Comparison of ENCODE assay signal across 16 cellular contexts in the genomic region with DNA sequence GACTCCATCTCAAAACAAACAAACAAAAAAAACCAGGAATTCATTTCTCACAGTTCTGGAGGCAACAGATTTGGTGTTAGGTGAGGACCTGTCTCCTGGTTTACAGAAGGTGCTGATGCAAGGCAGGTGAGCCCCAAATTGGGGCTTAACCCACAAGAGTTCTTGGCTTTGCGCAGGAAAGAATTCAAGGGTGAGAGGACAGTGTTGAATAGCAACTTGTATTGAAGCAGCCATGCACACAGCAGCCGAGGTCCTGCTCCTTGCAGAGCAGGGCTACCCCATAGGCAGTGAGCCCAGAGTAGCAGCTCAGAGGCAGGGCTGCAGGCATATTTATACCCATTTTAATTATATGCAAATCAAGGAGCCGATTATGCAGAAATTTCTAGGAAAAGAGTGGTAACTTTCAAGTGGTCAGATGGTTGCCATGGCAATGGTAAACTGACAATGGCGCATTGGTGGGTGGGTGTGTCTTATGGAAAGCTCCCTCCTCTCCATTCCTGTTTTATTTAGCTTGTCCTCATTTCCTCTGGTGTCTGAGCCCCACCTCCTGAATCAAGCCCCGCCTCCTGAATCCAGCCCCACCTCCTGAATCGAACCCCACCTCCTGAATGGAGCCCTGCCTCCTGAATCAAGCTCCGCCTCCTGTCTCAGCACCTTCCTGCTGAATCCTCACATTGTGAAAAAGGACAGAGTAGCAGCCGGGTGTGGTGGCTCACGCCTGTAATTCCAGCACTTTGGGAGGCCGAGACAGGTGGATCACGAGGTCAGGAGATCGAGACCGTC. TPM values are rescaled to one million over a fixed set of nuclear protein-coding genes. Genes with fewer than 3 reads are reported as not detected.
DNase-seq lines count a peak whose midpoint lies in the region; ATAC-seq and TF ChIP-seq lines count a peak whose summit lies in the region.
"Had no signal": no experiment of that assay in that cellular context is flagged by ENCODE, and none has a peak within 500 bp of the region (broad histone marks: within the 10 kb centered on the region; RNA-seq: fewer than 3 reads in every experiment).

No MANE protein-coding gene starts in this region.

- TF ChIP-seq RAD21 in SK-N-SH (IDR thresholded peaks at IDR 0.05; ENCODE audit: low read length) = no peak

- ATAC-seq in SK-N-SH treated with all-trans-retinoic acid at 6 μM for 48 hours (no peak), HG03280 (IDR thresholded peaks at IDR 0.05; ENCODE audit: unreplicated experiment) (no peak)
- ATAC-seq in activated CD8-positive, alpha-beta memory T cell treated with anti-CD3 and anti-CD28 coated beads, Interleukin-2, amount 10 ng/mL, durations not matched to agents 7 days and 5 days = no peak
- ATAC-seq: A549, GM12878, upper lobe of right lung had no signal

- peaks cover 8% of the 10 kb centered on the region for H3K9me3 Mint-ChIP-seq in activated CD8-positive, alpha-beta memory T cell treated with anti-CD3 and anti-CD28 coated beads, Interleukin-2, amount 10 ng/mL, durations not matched to agents 7 days and 5 days (ENCODE audit: low read depth)

- H3K4me3 ChIP-seq in SK-N-SH (ENCODE audit: low read depth in 2 of 2, low read length in 1 of 2) (no peak overlapping the region), mesendoderm (ENCODE audit: low read length) (no peak overlapping the region)
- no peak overlapping the region for H3K4me3 ChIP-seq in Jurkat, Clone E6-1 (ENCODE audit: low read length)
- H3K4me3 ChIP-seq: A549, GM12878, upper lobe of right lung had no signal

- H3K79me1 ChIP-seq in mesendoderm (ENCODE audit: low read length) = no peaks in the 10 kb centered on the region

- H3K18ac ChIP-seq in mesendoderm (ENCODE audit: low read length) = no peak overlapping the region

- H3K9me3 ChIP-seq in SK-N-SH = peaks cover 10% of the 10 kb centered on the region; the same call in 1 of the 2 replicates
- H3K9me3 ChIP-seq: upper lobe of right lung had no signal

- no peaks in the 10 kb centered on the region for H3K79me2 ChIP-seq in SK-N-SH (ENCODE audit: insufficient read depth)
- no peaks in the 10 kb centered on the region for H3K79me2 ChIP-seq in mesendoderm (ENCODE audit: control insufficient read depth, insufficient read depth, low read length)

- H4K5ac ChIP-seq in mesendoderm (ENCODE audit: low read length) = no peak overlapping the region

- H3K23ac ChIP-seq in mesendoderm (ENCODE audit: low read length) = no peak overlapping the region

- no peak overlapping the region for H4K8ac ChIP-seq in mesendoderm (ENCODE audit: low read depth, low read length)

- no peak overlapping the region for H3K27ac Mint-ChIP-seq in activated CD8-positive, alpha-beta memory T cell treated with anti-CD3 and anti-CD28 coated beads, Interleukin-2, amount 10 ng/mL, durations not matched to agents 7 days and 5 days

- H3K4me1 ChIP-seq in SK-N-SH (ENCODE audit: control insufficient read depth in 1 of 2, insufficient read depth in 2 of 2, low read depth in 1 of 2, low read length in 1 of 2) = 0 out of 4 replicates have a peak, but pooled peaks cover 0 to 6% of the 10 kb centered on the region in 2 experiments
- peaks cover 6% of the 10 kb centered on the region for H3K4me1 ChIP-seq in mesendoderm (ENCODE audit: control insufficient read depth, low read depth, low read length)

- CTCF ChIA-PET in SK-N-SH (lab: Yijun Ruan, JAX) = no interaction called here
- CTCF ChIA-PET in activated CD8-positive, alpha-beta memory T cell treated with anti-CD3 and anti-CD28 coated beads, Interleukin-2, amount 10 ng/mL, durations not matched to agents 7 days and 5 days (lab: Charles Lee) = interaction anchor here (0.6 kb wide), 1 partner anchor 164 kb away, joined by 3 read pairs; no protein-coding TSS in a partner anchor

- H2AFZ ChIP-seq in SK-N-SH (ENCODE audit: low read depth) = no peak overlapping the region

- no peaks in the 10 kb centered on the region for H3K9me2 ChIP-seq in SK-N-SH

- WGBS in SK-N-SH (ENCODE audit: low lambda C conversion rate) = 76% methylated on average over 12 of the region's 13 CpGs
- WGBS in mesendoderm (ENCODE audit: extremely low coverage, insufficient coverage, low lambda C conversion rate) = no CpG with 5 or more reads among the region's 13 CpGs

- peaks cover 4% of the 10 kb centered on the region for H3K27me3 Mint-ChIP-seq in activated CD8-positive, alpha-beta memory T cell treated with anti-CD3 and anti-CD28 coated beads, Interleukin-2, amount 10 ng/mL, durations not matched to agents 7 days and 5 days

- H3F3A ChIP-seq in SK-N-SH (replicated peaks; ENCODE audit: insufficient read depth) = peaks cover 20% of the 10 kb centered on the region

- no peak overlapping the region for H2AK5ac ChIP-seq in mesendoderm (ENCODE audit: low read length)

- no peaks in the 10 kb centered on the region for H3K36me3 Mint-ChIP-seq in activated CD8-positive, alpha-beta memory T cell treated with anti-CD3 and anti-CD28 coated beads, Interleukin-2, amount 10 ng/mL, durations not matched to agents 7 days and 5 days

- H2BK120ac ChIP-seq in mesendoderm (ENCODE audit: low read depth, low read length) = no peak overlapping the region

- no peak overlapping the region for H3K56ac ChIP-seq in mesendoderm (ENCODE audit: low read length)

- H3K4me2 ChIP-seq in SK-N-SH = no peak overlapping the region
- H3K4me2 ChIP-seq in mesendoderm (ENCODE audit: low read length) = no peak overlapping the region
- H3K4me2 ChIP-seq: A549 had no signal

- no peak for TF ChIP-seq CTCF in SK-N-SH (IDR thresholded peaks at IDR 0.05)

- no peaks in the 10 kb centered on the region for H3K4me1 Mint-ChIP-seq in activated CD8-positive, alpha-beta memory T cell treated with anti-CD3 and anti-CD28 coated beads, Interleukin-2, amount 10 ng/mL, durations not matched to agents 7 days and 5 days

- DNase-seq in SK-N-SH (peak; percentile 46), mesendoderm (peak; percentile 90), NCI-H2081 treated with DMSO at 0.1 percent for 48 hours (lab: John Stamatoyannopoulos, UW) (no peak), kidney glomerular epithelial cell (lab: John Stamatoyannopoulos, UW) (no peak)
- DNase-seq in Jurkat, Clone E6-1 (ENCODE audit: low read depth, low spot score) = peak; percentile 45
- DNase-seq in activated CD8-positive, alpha-beta memory T cell treated with anti-CD3 and anti-CD28 coated beads, Interleukin-2, amount 10 ng/mL, durations not matched to agents 7 days and 5 days = peak; percentile 38
- DNase-seq: activated naive CD4-positive, alpha-beta T cell; central memory CD4-positive, alpha-beta T cell; NCI-H345; SIG-M5; upper lobe of right lung had no signal

- no peak overlapping the region for H2BK15ac ChIP-seq in mesendoderm (replicated peaks; ENCODE audit: low read depth)

- H3K27ac ChIP-seq in SK-N-SH (ENCODE audit: low read depth in 2 of 2, low read length in 1 of 2) (no peak overlapping the region), mesendoderm (ENCODE audit: low read depth, low read length) (no peak overlapping the region)
- H3K27ac ChIP-seq: upper lobe of right lung had no signal

- POLR2A ChIA-PET in SK-N-SH (lab: Yijun Ruan, JAX) = no interaction called here

- no peak overlapping the region for H3K4me3 Mint-ChIP-seq in activated CD8-positive, alpha-beta memory T cell treated with anti-CD3 and anti-CD28 coated beads, Interleukin-2, amount 10 ng/mL, durations not matched to agents 7 days and 5 days
- H3K4me3 Mint-ChIP-seq: nephron had no signal

- no peak overlapping the region for H3K9ac ChIP-seq in SK-N-SH
- H3K9ac ChIP-seq in mesendoderm (ENCODE audit: low read length) = no peak overlapping the region

- H3K4ac ChIP-seq in mesendoderm (ENCODE audit: low read depth, low read length) = no peak overlapping the region

- H3K36me3 ChIP-seq in SK-N-SH (replicated peaks in 1 of 2; ENCODE audit: control insufficient read depth in 1 of 2, insufficient read depth in 2 of 2, low read length in 1 of 2) (no peaks in the 10 kb centered on the region), mesendoderm (ENCODE audit: control insufficient read depth, insufficient read depth, low read length) (no peaks in the 10 kb centered on the region)
- H3K36me3 ChIP-seq: upper lobe of right lung had no signal

- H4K20me1 ChIP-seq in SK-N-SH (ENCODE audit: insufficient read depth) = no peaks in the 10 kb centered on the region

- TF ChIP-seq EP300 in SK-N-SH (IDR thresholded peaks at IDR 0.05; ENCODE audit: borderline replicate concordance in 1 of 2, low read depth in 1 of 2, low read length in 1 of 2) = no peak

- H3K27me3 ChIP-seq in SK-N-SH (ENCODE audit: insufficient read depth) (no peaks in the 10 kb centered on the region), mesendoderm (ENCODE audit: insufficient read depth, low read length, poor library complexity) (no peaks in the 10 kb centered on the region)

- no peak overlapping the region for H2BK5ac ChIP-seq in mesendoderm (ENCODE audit: low read length)

TF ChIP-seq in SK-N-SH, 30 proteins besides CTCF, POLR2A, EP300 and RAD21 (continues in another document):
- TF ChIP-seq TEAD4 (IDR thresholded peaks at IDR 0.05; ENCODE audit: borderline replicate concordance, insufficient read depth) (no peak), RFX5 (IDR thresholded peaks at IDR 0.05; ENCODE audit: low read length) (no peak), YY1 (IDR thresholded peaks at IDR 0.05; ENCODE audit: low read depth) (no peak), MEF2A (IDR thresholded peaks at IDR 0.05; ENCODE audit: borderline replicate concordance, low read depth) (no peak)

TF ChIP-seq in SK-N-SH treated with all-trans-retinoic acid at 6 μM for 48 hours, 23 proteins besides CTCF, POLR2A, EP300 and RAD21 (continues in another document):
- TF ChIP-seq, protein P1, sequence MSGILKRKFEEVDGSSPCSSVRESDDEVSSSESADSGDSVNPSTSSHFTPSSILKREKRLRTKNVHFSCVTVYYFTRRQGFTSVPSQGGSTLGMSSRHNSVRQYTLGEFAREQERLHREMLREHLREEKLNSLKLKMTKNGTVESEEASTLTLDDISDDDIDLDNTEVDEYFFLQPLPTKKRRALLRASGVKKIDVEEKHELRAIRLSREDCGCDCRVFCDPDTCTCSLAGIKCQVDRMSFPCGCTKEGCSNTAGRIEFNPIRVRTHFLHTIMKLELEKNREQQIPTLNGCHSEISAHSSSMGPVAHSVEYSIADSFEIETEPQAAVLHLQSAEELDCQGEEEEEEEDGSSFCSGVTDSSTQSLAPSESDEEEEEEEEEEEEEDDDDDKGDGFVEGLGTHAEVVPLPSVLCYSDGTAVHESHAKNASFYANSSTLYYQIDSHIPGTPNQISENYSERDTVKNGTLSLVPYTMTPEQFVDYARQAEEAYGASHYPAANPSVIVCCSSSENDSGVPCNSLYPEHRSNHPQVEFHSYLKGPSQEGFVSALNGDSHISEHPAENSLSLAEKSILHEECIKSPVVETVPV (CRISPR knock-in tag; IDR thresholded peaks at IDR 0.05) = no peak
- TF ChIP-seq ZNF565 (CRISPR knock-in tag; conservative IDR thresholded peaks at IDR 0.05; ENCODE audit: low read depth) = no peak
- TF ChIP-seq ZC3H10 (CRISPR knock-in tag; IDR thresholded peaks at IDR 0.05) = no peak

RNA-seq across cellular contexts. Expression of a gene that starts 34.5 kb away (rescaled TPM):
- 26.4 and 73.8 TPM in 2 replicates for polyA plus RNA-seq in SK-N-SH (2012; rRNA removed)
- 37.9 and 52.7 TPM in 2 replicates for polyA plus RNA-seq in SK-N-SH (2012; cell fraction: cytosol; rRNA removed)
- 131 and 166 TPM in 2 replicates for polyA plus RNA-seq in SK-N-SH (2012; cell fraction: nucleus; rRNA removed)
- not detected for polyA plus RNA-seq in Jurkat, Clone E6-1 (2012; ENCODE audit: insufficient read depth, insufficient read length)
- total RNA-seq in activated CD8-positive, alpha-beta memory T cell treated with anti-CD3 and anti-CD28 coated beads, Interleukin-2, amount 10 ng/mL, durations not matched to agents 7 days and 5 days = under 1 TPM; 0.09 to 0.16 TPM
- 23.5 TPM for polyA plus RNA-seq in mesendoderm (2013, experiment 1 of 2)
- 21.5 TPM for polyA plus RNA-seq in mesendoderm (2013, experiment 2 of 2)

Comparison
In these comparisons a context has a peak if more than half of its experiments do, and no peak if none do; other contexts are left out.
1. DNase-seq: peak in SK-N-SH (single experiment), Jurkat, Clone E6-1 (single experiment), activated CD8-positive, alpha-beta memory T cell treated with anti-CD3 and anti-CD28 coated beads, Interleukin-2, amount 10 ng/mL, durations not matched to agents 7 days and 5 days (single experiment) and mesendoderm (single experiment); none in NCI-H2081 treated with DMSO at 0.1 percent for 48 hours (single experiment) and kidney glomerular epithelial cell (single experiment).